In genomic region chr4:120769227-120769626, GRCh38 we compare ENCODE assay signal across 1 cellular context.
TF ChIP-seq lines count a peak whose summit lies in the region.

No MANE protein-coding gene starts in this region.

TF ChIP-seq in SK-N-SH treated with all-trans-retinoic acid at 6 μM for 48 hours, 23 proteins besides CTCF, POLR2A, EP300 and RAD21 (continued from another document):
- TF ChIP-seq, protein P1, sequence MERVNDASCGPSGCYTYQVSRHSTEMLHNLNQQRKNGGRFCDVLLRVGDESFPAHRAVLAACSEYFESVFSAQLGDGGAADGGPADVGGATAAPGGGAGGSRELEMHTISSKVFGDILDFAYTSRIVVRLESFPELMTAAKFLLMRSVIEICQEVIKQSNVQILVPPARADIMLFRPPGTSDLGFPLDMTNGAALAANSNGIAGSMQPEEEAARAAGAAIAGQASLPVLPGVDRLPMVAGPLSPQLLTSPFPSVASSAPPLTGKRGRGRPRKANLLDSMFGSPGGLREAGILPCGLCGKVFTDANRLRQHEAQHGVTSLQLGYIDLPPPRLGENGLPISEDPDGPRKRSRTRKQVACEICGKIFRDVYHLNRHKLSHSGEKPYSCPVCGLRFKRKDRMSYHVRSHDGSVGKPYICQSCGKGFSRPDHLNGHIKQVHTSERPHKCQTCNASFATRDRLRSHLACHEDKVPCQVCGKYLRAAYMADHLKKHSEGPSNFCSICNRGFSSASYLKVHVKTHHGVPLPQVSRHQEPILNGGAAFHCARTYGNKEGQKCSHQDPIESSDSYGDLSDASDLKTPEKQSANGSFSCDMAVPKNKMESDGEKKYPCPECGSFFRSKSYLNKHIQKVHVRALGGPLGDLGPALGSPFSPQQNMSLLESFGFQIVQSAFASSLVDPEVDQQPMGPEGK (CRISPR knock-in tag; IDR thresholded peaks at IDR 0.05; ENCODE audit: borderline replicate concordance): no peak
- TF ChIP-seq ZNF70 (CRISPR knock-in tag; IDR thresholded peaks at IDR 0.05) (no peak), SNAI2 (CRISPR knock-in tag; IDR thresholded peaks at IDR 0.05) (no peak), BACH2 (CRISPR knock-in tag; IDR thresholded peaks at IDR 0.05; ENCODE audit: borderline replicate concordance) (no peak), GLIS3 (CRISPR knock-in tag; IDR thresholded peaks at IDR 0.05) (no peak), POU6F1 (CRISPR knock-in tag; IDR thresholded peaks at IDR 0.05; ENCODE audit: borderline replicate concordance, low read depth) (no peak)
- TF ChIP-seq, protein P2, sequence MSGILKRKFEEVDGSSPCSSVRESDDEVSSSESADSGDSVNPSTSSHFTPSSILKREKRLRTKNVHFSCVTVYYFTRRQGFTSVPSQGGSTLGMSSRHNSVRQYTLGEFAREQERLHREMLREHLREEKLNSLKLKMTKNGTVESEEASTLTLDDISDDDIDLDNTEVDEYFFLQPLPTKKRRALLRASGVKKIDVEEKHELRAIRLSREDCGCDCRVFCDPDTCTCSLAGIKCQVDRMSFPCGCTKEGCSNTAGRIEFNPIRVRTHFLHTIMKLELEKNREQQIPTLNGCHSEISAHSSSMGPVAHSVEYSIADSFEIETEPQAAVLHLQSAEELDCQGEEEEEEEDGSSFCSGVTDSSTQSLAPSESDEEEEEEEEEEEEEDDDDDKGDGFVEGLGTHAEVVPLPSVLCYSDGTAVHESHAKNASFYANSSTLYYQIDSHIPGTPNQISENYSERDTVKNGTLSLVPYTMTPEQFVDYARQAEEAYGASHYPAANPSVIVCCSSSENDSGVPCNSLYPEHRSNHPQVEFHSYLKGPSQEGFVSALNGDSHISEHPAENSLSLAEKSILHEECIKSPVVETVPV (CRISPR knock-in tag; IDR thresholded peaks at IDR 0.05): no peak
